13 cellular contexts compared by ENCODE assay signal in the genomic region with DNA sequence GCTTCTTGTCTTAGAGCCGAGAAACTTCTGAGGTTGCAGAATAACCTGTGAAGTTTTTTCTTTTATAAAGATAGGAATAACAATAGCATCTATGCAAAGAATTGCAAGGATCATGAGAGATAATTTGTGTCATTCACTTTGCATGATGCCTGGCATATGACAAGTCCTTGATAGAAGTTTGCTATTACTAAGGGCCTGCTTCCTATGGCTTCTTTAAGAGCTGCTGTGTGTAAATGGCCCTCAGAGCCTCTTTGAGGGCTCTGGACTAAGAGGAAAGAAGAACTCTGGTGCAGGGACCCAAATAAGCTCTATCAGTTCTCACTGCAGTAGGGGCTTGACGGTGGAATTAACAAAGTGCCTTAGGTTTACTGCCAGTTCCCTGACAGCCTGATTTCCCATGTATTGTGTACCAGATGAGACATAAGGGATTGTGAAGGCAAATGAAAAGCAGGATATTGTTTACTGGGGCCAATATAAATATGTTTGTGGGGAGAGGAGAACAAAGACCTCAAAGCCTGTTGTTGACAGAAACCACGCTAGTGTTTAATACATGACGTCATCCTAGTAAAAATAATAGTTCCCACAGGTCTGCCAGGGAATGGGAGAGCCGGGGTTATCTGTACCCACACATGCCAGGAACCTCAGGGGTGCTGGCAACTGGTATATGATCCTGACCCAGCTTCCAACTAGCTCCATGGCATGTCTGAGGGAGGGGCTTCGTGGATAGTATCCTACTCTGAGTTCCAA.
DNase-seq lines count a peak whose midpoint lies in the region; ATAC-seq, FAIRE-seq and TF ChIP-seq lines count a peak whose summit lies in the region.
"Had no signal": no experiment of that assay in that cellular context is flagged by ENCODE, and none has a peak within 500 bp of the region (broad histone marks: within the 10 kb centered on the region; RNA-seq: fewer than 3 reads in every experiment).

No MANE protein-coding gene starts in this region.

- H3K4me3 ChIP-seq in GM23248: no peak overlapping the region
- no peak overlapping the region for H3K4me3 ChIP-seq in PC-3 (ENCODE audit: low read length)
- no peak overlapping the region for H3K4me3 ChIP-seq in H1 (ENCODE audit: extremely low read depth in 1 of 4, insufficient read depth in 2 of 4, low read depth in 3 of 4, low read length in 4 of 4)
- no peak overlapping the region for H3K4me3 ChIP-seq in osteoblast (ENCODE audit: insufficient read depth, low read length)
- H3K4me3 ChIP-seq in neuronal stem cell (ENCODE audit: low read length in 2 of 2): no peak overlapping the region

- no peak overlapping the region for H2BK120ac ChIP-seq in H1 (replicated peaks; ENCODE audit: low read depth, low read length)
- H2BK120ac ChIP-seq in neuronal stem cell (ENCODE audit: low read depth, low read length): no peak overlapping the region

- H3K9me3 ChIP-seq in GM23248 (ENCODE audit: low read depth) (no peaks in the 10 kb centered on the region), PC-3 (ENCODE audit: low read length) (no peaks in the 10 kb centered on the region), H1 (ENCODE audit: insufficient read depth in 2 of 2, low read depth in 1 of 2, low read length in 1 of 2) (no peaks in the 10 kb centered on the region), osteoblast (ENCODE audit: low read depth, low read length) (no peaks in the 10 kb centered on the region), neuronal stem cell (replicated peaks in 1 of 2; ENCODE audit: control insufficient read depth in 2 of 2, insufficient read depth in 1 of 2, low read depth in 1 of 2, low read length in 2 of 2) (no peaks in the 10 kb centered on the region)

- H4K20me1 ChIP-seq in GM23248 (ENCODE audit: insufficient read depth) (no peaks in the 10 kb centered on the region), PC-3 (ENCODE audit: low read length) (no peaks in the 10 kb centered on the region), H1 (replicated peaks in 1 of 2; ENCODE audit: control insufficient read depth in 1 of 2, insufficient read depth in 2 of 2, low read length in 2 of 2) (peaks cover 8 to 14% of the 10 kb centered on the region in 2 experiments), osteoblast (ENCODE audit: insufficient read depth, low read length) (no peaks in the 10 kb centered on the region)

- H3F3A ChIP-seq in GM23248 (ENCODE audit: insufficient read depth) (no peaks in the 10 kb centered on the region), PC-3 (ENCODE audit: low read length, unreplicated experiment) (no peaks in the 10 kb centered on the region)

- no peak overlapping the region for H2BK15ac ChIP-seq in H1 (ENCODE audit: low read length)
- no peak overlapping the region for H2BK15ac ChIP-seq in neuronal stem cell (ENCODE audit: low read length)

- H2BK5ac ChIP-seq in H1 (ENCODE audit: low read depth, low read length) (no peak overlapping the region), neuronal stem cell (ENCODE audit: low read length) (no peak overlapping the region)

- H3K79me1 ChIP-seq in H1 (ENCODE audit: low read depth, low read length) (no peaks in the 10 kb centered on the region; the same call in 1 of the 2 replicates), neuronal stem cell (ENCODE audit: low read depth, low read length) (no peaks in the 10 kb centered on the region)

- 33 to 39% methylated on average over 6 of the region's 6 CpGs for WGBS in GM23248 (ENCODE audit: low coverage in 1 of 2, low lambda C conversion rate in 2 of 2, missing lambda C conversion rate in 2 of 2), 2 experiments
- 77% methylated on average over 6 of the region's 6 CpGs; no CpG with 5 or more reads in 1 of the 2 experiments for WGBS in H1 (ENCODE audit: extremely low coverage in 1 of 2, insufficient coverage in 1 of 2, insufficient read length in 1 of 2, insufficient replicate concordance in 2 of 2, low coverage in 1 of 2, low lambda C conversion rate in 2 of 2, missing lambda C conversion rate in 1 of 2), 2 experiments
- WGBS in neuronal stem cell (ENCODE audit: extremely low coverage in 2 of 2, insufficient read length in 2 of 2, insufficient replicate concordance in 1 of 2), 2 donors: no CpG with 5 or more reads among the region's 6 CpGs

- H3K4ac ChIP-seq in H1 (replicated peaks; ENCODE audit: insufficient read length, low read depth, low read length): no peak overlapping the region
- H3K4ac ChIP-seq in neuronal stem cell (ENCODE audit: low read length): no peak overlapping the region

- H3K27ac ChIP-seq in GM23248: no peak overlapping the region
- peak overlapping the region; percentile 71 for H3K27ac ChIP-seq in PC-3 (ENCODE audit: low read length)
- H3K27ac ChIP-seq in H1 (ENCODE audit: low read depth, low read length): no peak overlapping the region
- H3K27ac ChIP-seq in osteoblast (ENCODE audit: low read depth, low read length): peak overlapping the region; percentile 9
- no peak overlapping the region for H3K27ac ChIP-seq in neuronal stem cell (replicated peaks; ENCODE audit: low read length)
- H3K27ac ChIP-seq: VCaP had no signal

- H3K18ac ChIP-seq in H1 (ENCODE audit: extremely low read depth, low read length) (no peak overlapping the region), neuronal stem cell (ENCODE audit: low read length) (no peak overlapping the region)

- H3K9me2 ChIP-seq in GM23248 (ENCODE audit: insufficient read depth) (no peaks in the 10 kb centered on the region), PC-3 (replicated peaks; ENCODE audit: low read length) (no peaks in the 10 kb centered on the region)

- no peak overlapping the region for H3K14ac ChIP-seq in H1 (ENCODE audit: insufficient read length)
- H3K14ac ChIP-seq in neuronal stem cell (ENCODE audit: low read length): no peak overlapping the region

- in situ Hi-C loops in GM23248 (cut with MboI): no loop called here
- in situ Hi-C loops in ACHN (cut with HindIII; ENCODE audit: low pct_ligation_motif_present, low pct_unique_long_range_greater_than_20kb, low sequenced_read_pairs): no loop called here

- H3K27me3 ChIP-seq in GM23248 (replicated peaks; ENCODE audit: insufficient read depth) (no peaks in the 10 kb centered on the region), PC-3 (ENCODE audit: low read length) (no peaks in the 10 kb centered on the region), H1 (replicated peaks in 1 of 4; ENCODE audit: control insufficient read depth in 3 of 4, extremely low read depth in 1 of 4, insufficient read depth in 3 of 4, low read length in 3 of 4) (no peaks in the 10 kb centered on the region), osteoblast (ENCODE audit: insufficient read depth, low read length) (no peaks in the 10 kb centered on the region), neuronal stem cell (ENCODE audit: control insufficient read depth in 3 of 3, insufficient read depth in 3 of 3, low read depth in 1 of 3, low read length in 3 of 3) (no peaks in the 10 kb centered on the region)

- H2AK5ac ChIP-seq in H1 (ENCODE audit: low read depth, low read length) (no peak overlapping the region), neuronal stem cell (ENCODE audit: low read depth, low read length) (no peak overlapping the region)

- H4K8ac ChIP-seq in H1 (ENCODE audit: extremely low read depth, insufficient read depth, low read length): peak overlapping the region; percentile 28; the same call in 1 of the 2 replicates
- no peak overlapping the region for H4K8ac ChIP-seq in neuronal stem cell (ENCODE audit: low read depth, low read length)

- DNase-seq in GM23248 (peak; percentile 28), PC-3 (peak; percentile 50), H1 (ENCODE audit: low read depth in 1 of 2, low spot score in 2 of 2) (no peak), osteoblast (ENCODE audit: insufficient read length, low spot score, missing footprints) (peak; percentile 72), frontal cortex (ENCODE audit: low spot score in 2 of 2) (no peak), ACHN (no peak), neuronal stem cell (ENCODE audit: low spot score) (no peak)
- DNase-seq in activated naive CD4-positive, alpha-beta T cell treated with Interleukin-2 at 50 U/mL for 16 hours: no peak
- DNase-seq: effector memory CD4-positive, alpha-beta T cell; NCI-H187; stimulated activated naive CD8-positive, alpha-beta T cell treated with anti-CD3 and anti-CD28 coated beads, Interleukin-15, Interleukin-2, amounts not matched to agents 100 U/mL and 50 U/mL, for 24 hours had no signal

- BruUV-seq in PC-3 (replicated peaks; lab: Mats Ljungman, UMichigan): no TSS peak

- H3K4me1 ChIP-seq in GM23248 (ENCODE audit: insufficient read depth) (0 out of 2 replicates have a peak, but pooled peaks cover 7% of the 10 kb centered on the region), PC-3 (ENCODE audit: insufficient read depth, low read length) (peaks cover 16% of the 10 kb centered on the region), H1 (replicated peaks in 1 of 4; ENCODE audit: control insufficient read depth in 3 of 4, insufficient read depth in 4 of 4, low read length in 3 of 4) (peaks cover 3 to 19% (median 12%) of the 10 kb centered on the region in 4 experiments; a peak in 5 of 7 replicates), osteoblast (ENCODE audit: insufficient read depth, low read length) (peaks cover 13% of the 10 kb centered on the region), neuronal stem cell (ENCODE audit: control insufficient read depth in 2 of 2, insufficient read depth in 1 of 2, low read depth in 1 of 2, low read length in 2 of 2) (peaks cover 0 to 11% of the 10 kb centered on the region in 2 donors)

- no peak for TF ChIP-seq RAD21 in H1 (IDR thresholded peaks at IDR 0.05 in 1 of 2, conservative IDR thresholded peaks at IDR 0.05 in 1 of 2; ENCODE audit: low read depth in 2 of 2, low read length in 2 of 2)

- no peak overlapping the region for H3K56ac ChIP-seq in H1 (replicated peaks; ENCODE audit: insufficient read length, low read depth, low read length)

- H4K91ac ChIP-seq in H1 (replicated peaks; ENCODE audit: insufficient read length, low read length) (no peak overlapping the region), neuronal stem cell (ENCODE audit: low read depth, low read length, poor library complexity) (no peak overlapping the region)

- FAIRE-seq in H1 (lab: Jason Lieb, UNC): no peak
- FAIRE-seq in frontal cortex (lab: Jason Lieb, UNC): no peak

- H3K79me2 ChIP-seq in GM23248 (ENCODE audit: insufficient read depth) (no peaks in the 10 kb centered on the region), PC-3 (ENCODE audit: low read length) (no peaks in the 10 kb centered on the region), H1 (ENCODE audit: control insufficient read depth in 1 of 2, insufficient read depth in 2 of 2, low read length in 2 of 2) (peaks cover 0 to 27% of the 10 kb centered on the region in 2 experiments; a peak in 2 of 4 replicates), osteoblast (ENCODE audit: insufficient read depth, low read length) (no peaks in the 10 kb centered on the region)

- H3K9ac ChIP-seq in GM23248 (no peak overlapping the region), PC-3 (ENCODE audit: low read length) (peak overlapping the region; percentile 51; the same call in 1 of the 2 replicates), H1 (replicated peaks in 1 of 4; ENCODE audit: extremely low read depth in 1 of 4, low read depth in 3 of 4, low read length in 3 of 4) (no peak overlapping the region), neuronal stem cell (ENCODE audit: low read depth, low read length, poor library complexity) (no peak overlapping the region)

- no peak for TF ChIP-seq POLR2A in H1 (IDR thresholded peaks at IDR 0.05; ENCODE audit: control extremely low read depth in 1 of 2, low read depth in 2 of 2, low read length in 2 of 2)

- intact Hi-C loops in PC-3 (cut with micrococcal nuclease): no loop called here

- H2AFZ ChIP-seq in GM23248 (no peak overlapping the region), PC-3 (ENCODE audit: low read length) (no peak overlapping the region), H1 (ENCODE audit: low read length) (no peak overlapping the region), osteoblast (ENCODE audit: low read length) (no peak overlapping the region), neuronal stem cell (ENCODE audit: low read length) (no peak overlapping the region)

- ATAC-seq in PC-3: peak; percentile 67
- ATAC-seq: natural killer cell treated with Interleukin-12 subunit alpha and Interleukin-12 subunit beta and Interleukin-15 and Interleukin-18, amount 100 ng/mL, for 72 hours; stimulated activated naive CD8-positive, alpha-beta T cell treated with anti-CD3 and anti-CD28 coated beads, Interleukin-15, Interleukin-2, amounts not matched to agents 100 U/mL and 50 U/mL, for 24 hours had no signal

- no peaks in the 10 kb centered on the region for H3K36me3 ChIP-seq in GM23248 (ENCODE audit: low read depth)
- H3K36me3 ChIP-seq in PC-3 (ENCODE audit: low read depth, low read length): no peaks in the 10 kb centered on the region
- H3K36me3 ChIP-seq in H1 (ENCODE audit: control insufficient read depth in 2 of 4, insufficient read depth in 4 of 4, low read length in 3 of 4): no peaks in the 10 kb centered on the region; a peak in 1 of 8 replicates
- H3K36me3 ChIP-seq in osteoblast (ENCODE audit: insufficient read depth, low read length): no peaks in the 10 kb centered on the region
- no peaks in the 10 kb centered on the region for H3K36me3 ChIP-seq in neuronal stem cell (replicated peaks in 1 of 2; ENCODE audit: control insufficient read depth in 2 of 2, insufficient read depth in 2 of 2, low read length in 2 of 2)

- POLR2A ChIA-PET in PC-3 (lab: Charles Lee; ENCODE audit: unreplicated experiment) (no interaction called here), H1 (lab: Charles Lee; ENCODE audit: partially characterized antibody) (no interaction called here)

- no peak overlapping the region for H2BK20ac ChIP-seq in H1 (ENCODE audit: low read length)

- H3K23ac ChIP-seq in H1 (ENCODE audit: insufficient read length) (no peak overlapping the region), neuronal stem cell (ENCODE audit: low read depth, low read length, poor library complexity) (no peak overlapping the region)

- TF ChIP-seq EP300 in H1 (IDR thresholded peaks at IDR 0.05; ENCODE audit: borderline replicate concordance in 1 of 2, low read depth in 2 of 2, low read length in 2 of 2): no peak

- no peak for TF ChIP-seq CTCF in PC-3 (conservative IDR thresholded peaks at IDR 0.05; ENCODE audit: low read depth, low read length)
- no peak for TF ChIP-seq CTCF in H1 (IDR thresholded peaks at IDR 0.05; ENCODE audit: control extremely low read depth in 1 of 3, insufficient read depth in 1 of 3, low read depth in 1 of 3, low read length in 3 of 3)
- no peak for TF ChIP-seq CTCF in osteoblast (IDR thresholded peaks at IDR 0.05; ENCODE audit: extremely low read depth, low read depth, low read length)

- no peaks in the 10 kb centered on the region for H3K23me2 ChIP-seq in H1 (ENCODE audit: low read depth, low read length)

- CTCF ChIA-PET in PC-3 (lab: Charles Lee): no interaction called here
- CTCF ChIA-PET in H1 (lab: Charles Lee; ENCODE audit: partially characterized antibody): interaction anchor here (1.5 to 2.0 kb wide), 2 partner anchors 12 kb away, joined by 4 to 6 read pairs; no protein-coding TSS in a partner anchor

- H2BK12ac ChIP-seq in H1 (ENCODE audit: low read depth, low read length) (no peak overlapping the region), neuronal stem cell (ENCODE audit: low read length) (no peak overlapping the region)

- H3K4me2 ChIP-seq in GM23248 (ENCODE audit: unreplicated experiment) (no peak overlapping the region), PC-3 (ENCODE audit: low read length) (peak overlapping the region; percentile 14; the same call in 1 of the 2 replicates), H1 (ENCODE audit: insufficient read depth in 1 of 2, low read depth in 2 of 2, low read length in 2 of 2) (no peak overlapping the region; a peak in 1 of 4 replicates), osteoblast (ENCODE audit: insufficient read depth, low read length) (no peak overlapping the region), neuronal stem cell (ENCODE audit: insufficient read depth, low read length, poor library complexity, severe bottlenecking) (no peak overlapping the region)

- no peak overlapping the region for H4K5ac ChIP-seq in H1 (ENCODE audit: insufficient read length, low read depth, low read length)

Comparison
In these comparisons a context has a peak if more than half of its experiments do, and no peak if none do; other contexts are left out.
1. DNase-seq: peak in GM23248 (single experiment), PC-3 (single experiment) and osteoblast (single experiment); none in H1 (0 of 2), activated naive CD4-positive, alpha-beta T cell treated with Interleukin-2 at 50 U/mL for 16 hours (single experiment), frontal cortex (0 of 2), ACHN (single experiment) and neuronal stem cell (single experiment).
2. H3K27ac ChIP-seq: peak in PC-3 (single experiment) and osteoblast (single experiment); none in GM23248 (single experiment), H1 (single experiment) and neuronal stem cell (single experiment).